In genomic region chr4:52641853-52642563, GRCh38 we compare ENCODE assay signal across 9 cellular contexts. TPM values are rescaled to one million over a fixed set of nuclear protein-coding genes. Genes with fewer than 3 reads are reported as not detected.
DNase-seq lines count a peak whose midpoint lies in the region; ATAC-seq lines count a peak whose summit lies in the region.
"Had no signal": no experiment of that assay in that cellular context is flagged by ENCODE, and none has a peak within 500 bp of the region (broad histone marks: within the 10 kb centered on the region; RNA-seq: fewer than 3 reads in every experiment).

No MANE protein-coding gene starts in this region.

- in situ Hi-C loops in G401 (cut with HindIII; ENCODE audit: low sequenced_read_pairs) = no loop called here

- peak; percentile 9 for DNase-seq in stimulated activated CD4-positive, alpha-beta T cell treated with anti-CD3 and anti-CD28 coated beads, Interleukin-15, amount 100 ng/mL, for 24 hours
- no peak for DNase-seq in stimulated activated CD4-positive, alpha-beta T cell treated with anti-CD3 and anti-CD28 coated beads, Interleukin-1b, Interleukin-23, amount 100 ng/mL, for 48 hours
- DNase-seq in astrocyte of the hippocampus (ENCODE audit: low read depth, low spot score) = peak; percentile 26
- no peak for DNase-seq in G401 (ENCODE audit: low spot score)
- no peak for DNase-seq in NCI-H2029 (lab: John Stamatoyannopoulos, UW)
- no peak for DNase-seq in DMS79 treated with DMSO at 0.1 percent for 48 hours (lab: John Stamatoyannopoulos, UW)
- no peak for DNase-seq in activated naive CD4-positive, alpha-beta T cell treated with anti-CD3 and anti-CD28 coated beads, Interleukin-2, amount 10 ng/mL, durations not matched to agents 7 days and 5 days
- DNase-seq: stimulated activated CD4-positive, alpha-beta T cell treated with anti-CD3 and anti-CD28 coated beads, Interleukin-4, amount 100 ng/mL, for 1 hour had no signal

- H3K9me3 Mint-ChIP-seq in activated naive CD4-positive, alpha-beta T cell treated with anti-CD3 and anti-CD28 coated beads, Interleukin-2, amount 10 ng/mL, durations not matched to agents 7 days and 5 days = no peaks in the 10 kb centered on the region

- CTCF ChIA-PET in activated naive CD4-positive, alpha-beta T cell treated with anti-CD3 and anti-CD28 coated beads, Interleukin-2, amount 10 ng/mL, durations not matched to agents 7 days and 5 days (lab: Charles Lee) = no interaction called here

- no peak overlapping the region for H3K27ac Mint-ChIP-seq in activated naive CD4-positive, alpha-beta T cell treated with anti-CD3 and anti-CD28 coated beads, Interleukin-2, amount 10 ng/mL, durations not matched to agents 7 days and 5 days

- no peak overlapping the region for H3K4me3 Mint-ChIP-seq in activated naive CD4-positive, alpha-beta T cell treated with anti-CD3 and anti-CD28 coated beads, Interleukin-2, amount 10 ng/mL, durations not matched to agents 7 days and 5 days

- H3K36me3 Mint-ChIP-seq in activated naive CD4-positive, alpha-beta T cell treated with anti-CD3 and anti-CD28 coated beads, Interleukin-2, amount 10 ng/mL, durations not matched to agents 7 days and 5 days = no peaks in the 10 kb centered on the region

- H3K27me3 Mint-ChIP-seq in activated naive CD4-positive, alpha-beta T cell treated with anti-CD3 and anti-CD28 coated beads, Interleukin-2, amount 10 ng/mL, durations not matched to agents 7 days and 5 days = no peaks in the 10 kb centered on the region

- H3K4me1 Mint-ChIP-seq in activated naive CD4-positive, alpha-beta T cell treated with anti-CD3 and anti-CD28 coated beads, Interleukin-2, amount 10 ng/mL, durations not matched to agents 7 days and 5 days = peaks cover 2% of the 10 kb centered on the region

- peak; percentile 61 for ATAC-seq in HG03066 (IDR thresholded peaks at IDR 0.05; ENCODE audit: low read depth, unreplicated experiment)

RNA-seq across cellular contexts. Expression of gene USP46, which starts 17.1 kb away (rescaled TPM):
- total RNA-seq in G401 (2014; rRNA removed; shearing (Covaris generic)) = 11.5 and 13.0 TPM in 2 replicates

Comparison
In these comparisons a context has a peak if more than half of its experiments do, and no peak if none do; other contexts are left out.
1. DNase-seq: peak in stimulated activated CD4-positive, alpha-beta T cell treated with anti-CD3 and anti-CD28 coated beads, Interleukin-15, amount 100 ng/mL, for 24 hours (single experiment) and astrocyte of the hippocampus (single experiment); none in stimulated activated CD4-positive, alpha-beta T cell treated with anti-CD3 and anti-CD28 coated beads, Interleukin-1b, Interleukin-23, amount 100 ng/mL, for 48 hours (single experiment), G401 (single experiment), NCI-H2029 (single experiment), DMS79 treated with DMSO at 0.1 percent for 48 hours (single experiment) and activated naive CD4-positive, alpha-beta T cell treated with anti-CD3 and anti-CD28 coated beads, Interleukin-2, amount 10 ng/mL, durations not matched to agents 7 days and 5 days (single experiment).